In genomic region chr19:56139847-56140582, GRCh38 we compare ENCODE assay signal across 9 cellular contexts. TPM values are rescaled to one million over a fixed set of nuclear protein-coding genes. Genes with fewer than 3 reads are reported as not detected.
DNase-seq lines count a peak whose midpoint lies in the region; ATAC-seq lines count a peak whose summit lies in the region.
"Had no signal": no experiment of that assay in that cellular context is flagged by ENCODE, and none has a peak within 500 bp of the region (broad histone marks: within the 10 kb centered on the region; RNA-seq: fewer than 3 reads in every experiment).

No MANE protein-coding gene starts in this region.

- CTCF ChIA-PET in activated CD4-positive, alpha-beta memory T cell treated with anti-CD3 and anti-CD28 coated beads, Interleukin-2, amount 10 ng/mL, durations not matched to agents 7 days and 5 days (lab: Charles Lee), result no interaction called here

- no peaks in the 10 kb centered on the region for H3K36me3 ChIP-seq in iPS-18a (ENCODE audit: control insufficient read depth, low read depth, low read length)

- no peaks in the 10 kb centered on the region for H3K9me3 Mint-ChIP-seq in activated naive CD4-positive, alpha-beta T cell treated with anti-CD3 and anti-CD28 coated beads, Interleukin-2, amount 50 U/mL, for 24 hours
- H3K9me3 Mint-ChIP-seq in activated CD4-positive, alpha-beta memory T cell treated with anti-CD3 and anti-CD28 coated beads, Interleukin-2, amount 10 ng/mL, durations not matched to agents 7 days and 5 days, result no peaks in the 10 kb centered on the region
- no peaks in the 10 kb centered on the region for H3K9me3 Mint-ChIP-seq in stimulated activated naive CD8-positive, alpha-beta T cell treated with anti-CD3 and anti-CD28 coated beads, Interleukin-15, Interleukin-2, amounts not matched to agents 100 ng/mL and 50 ng/mL, for 24 hours

- no peaks in the 10 kb centered on the region for H3K27me3 ChIP-seq in iPS-18a (ENCODE audit: control insufficient read depth, insufficient read depth, low read length)

- ATAC-seq in GM18907 (IDR thresholded peaks at IDR 0.05; ENCODE audit: unreplicated experiment), result no peak

- peaks cover 15% of the 10 kb centered on the region for H3K4me1 ChIP-seq in iPS-18a (ENCODE audit: control insufficient read depth, low read depth, low read length)

- peak overlapping the region; percentile 60 for H3K27ac ChIP-seq in iPS-18a (ENCODE audit: low read length)

- H3K36me3 Mint-ChIP-seq in activated naive CD4-positive, alpha-beta T cell treated with anti-CD3 and anti-CD28 coated beads, Interleukin-2, amount 50 U/mL, for 24 hours, result no peaks in the 10 kb centered on the region
- H3K36me3 Mint-ChIP-seq in activated CD4-positive, alpha-beta memory T cell treated with anti-CD3 and anti-CD28 coated beads, Interleukin-2, amount 10 ng/mL, durations not matched to agents 7 days and 5 days (ENCODE audit: low read depth), result no peaks in the 10 kb centered on the region
- no peaks in the 10 kb centered on the region for H3K36me3 Mint-ChIP-seq in stimulated activated naive CD8-positive, alpha-beta T cell treated with anti-CD3 and anti-CD28 coated beads, Interleukin-15, Interleukin-2, amounts not matched to agents 100 ng/mL and 50 ng/mL, for 24 hours (ENCODE audit: low read depth)

- H3K27ac Mint-ChIP-seq in activated naive CD4-positive, alpha-beta T cell treated with anti-CD3 and anti-CD28 coated beads, Interleukin-2, amount 50 U/mL, for 24 hours, result no peak overlapping the region
- H3K27ac Mint-ChIP-seq in activated CD4-positive, alpha-beta memory T cell treated with anti-CD3 and anti-CD28 coated beads, Interleukin-2, amount 10 ng/mL, durations not matched to agents 7 days and 5 days, result peak overlapping the region; percentile 83
- H3K27ac Mint-ChIP-seq in stimulated activated naive CD8-positive, alpha-beta T cell treated with anti-CD3 and anti-CD28 coated beads, Interleukin-15, Interleukin-2, amounts not matched to agents 100 ng/mL and 50 ng/mL, for 24 hours, result peak overlapping the region; percentile 96

- H3K4me3 Mint-ChIP-seq in activated naive CD4-positive, alpha-beta T cell treated with anti-CD3 and anti-CD28 coated beads, Interleukin-2, amount 50 U/mL, for 24 hours, result peak overlapping the region; percentile 86
- H3K4me3 Mint-ChIP-seq in activated CD4-positive, alpha-beta memory T cell treated with anti-CD3 and anti-CD28 coated beads, Interleukin-2, amount 10 ng/mL, durations not matched to agents 7 days and 5 days, result peak overlapping the region; percentile 76
- H3K4me3 Mint-ChIP-seq in stimulated activated naive CD8-positive, alpha-beta T cell treated with anti-CD3 and anti-CD28 coated beads, Interleukin-15, Interleukin-2, amounts not matched to agents 100 ng/mL and 50 ng/mL, for 24 hours, result peak overlapping the region; percentile 87

- H3K4me1 Mint-ChIP-seq in activated naive CD4-positive, alpha-beta T cell treated with anti-CD3 and anti-CD28 coated beads, Interleukin-2, amount 50 U/mL, for 24 hours, result peaks cover 35% of the 10 kb centered on the region
- peaks cover 40% of the 10 kb centered on the region for H3K4me1 Mint-ChIP-seq in activated CD4-positive, alpha-beta memory T cell treated with anti-CD3 and anti-CD28 coated beads, Interleukin-2, amount 10 ng/mL, durations not matched to agents 7 days and 5 days
- peaks cover 27% of the 10 kb centered on the region for H3K4me1 Mint-ChIP-seq in stimulated activated naive CD8-positive, alpha-beta T cell treated with anti-CD3 and anti-CD28 coated beads, Interleukin-15, Interleukin-2, amounts not matched to agents 100 ng/mL and 50 ng/mL, for 24 hours (ENCODE audit: low read depth)

- peak overlapping the region; percentile 71 for H3K4me3 ChIP-seq in iPS-18a (ENCODE audit: low read length)

- no peaks in the 10 kb centered on the region for H3K9me3 ChIP-seq in iPS-18a (ENCODE audit: control insufficient read depth, low read depth, low read length)

- no peaks in the 10 kb centered on the region for H3K27me3 Mint-ChIP-seq in activated naive CD4-positive, alpha-beta T cell treated with anti-CD3 and anti-CD28 coated beads, Interleukin-2, amount 50 U/mL, for 24 hours
- H3K27me3 Mint-ChIP-seq in activated CD4-positive, alpha-beta memory T cell treated with anti-CD3 and anti-CD28 coated beads, Interleukin-2, amount 10 ng/mL, durations not matched to agents 7 days and 5 days, result no peaks in the 10 kb centered on the region
- H3K27me3 Mint-ChIP-seq in stimulated activated naive CD8-positive, alpha-beta T cell treated with anti-CD3 and anti-CD28 coated beads, Interleukin-15, Interleukin-2, amounts not matched to agents 100 ng/mL and 50 ng/mL, for 24 hours, result no peaks in the 10 kb centered on the region

- POLR2A ChIA-PET in activated CD4-positive, alpha-beta memory T cell treated with anti-CD3 and anti-CD28 coated beads, Interleukin-2, amount 10 ng/mL, durations not matched to agents 7 days and 5 days (lab: Charles Lee), result interaction anchor here (1.3 to 3.0 kb wide), 4 partner anchors 18 to 59 kb away, joined by 3 to 20 read pairs (median 4); partner anchors contain the start of gene ZNF787

- peak overlapping the region; percentile 76 for H3K9ac ChIP-seq in iPS-18a (ENCODE audit: low read length)

- DNase-seq in activated naive CD4-positive, alpha-beta T cell (lab: John Stamatoyannopoulos, UW), result no peak
- DNase-seq in activated CD4-positive, alpha-beta memory T cell treated with anti-CD3 and anti-CD28 coated beads, Interleukin-2, amount 10 ng/mL, durations not matched to agents 7 days and 5 days, result no peak
- no peak for DNase-seq in middle frontal gyrus (ENCODE audit: extremely low spot score, low spot score)
- DNase-seq in NCI-H1436 treated with DMSO at 0.1 percent for 48 hours (lab: John Stamatoyannopoulos, UW), result no peak

RNA-seq across cellular contexts. Expression of gene ZNF444, which starts 1.1 kb away (rescaled TPM):
- total RNA-seq in activated CD4-positive, alpha-beta memory T cell treated with anti-CD3 and anti-CD28 coated beads, Interleukin-2, amount 10 ng/mL, durations not matched to agents 7 days and 5 days, result 10 to 100 TPM; 25.7 to 26.3 TPM

RNA-seq across cellular contexts. Expression of gene ZNF787, which starts 18.9 kb away (rescaled TPM):
- 10 to 100 TPM; 30.0 to 31.1 TPM for total RNA-seq in activated CD4-positive, alpha-beta memory T cell treated with anti-CD3 and anti-CD28 coated beads, Interleukin-2, amount 10 ng/mL, durations not matched to agents 7 days and 5 days

RNA-seq across cellular contexts. Expression of gene GALP, which starts 35.8 kb away (rescaled TPM):
- not detected for total RNA-seq in activated CD4-positive, alpha-beta memory T cell treated with anti-CD3 and anti-CD28 coated beads, Interleukin-2, amount 10 ng/mL, durations not matched to agents 7 days and 5 days
- total RNA-seq: glomerular endothelial cell had no signal

RNA-seq across cellular contexts. Expression of gene ZSCAN5B, which starts 57.6 kb away (rescaled TPM):
- not detected for total RNA-seq in activated CD4-positive, alpha-beta memory T cell treated with anti-CD3 and anti-CD28 coated beads, Interleukin-2, amount 10 ng/mL, durations not matched to agents 7 days and 5 days
- total RNA-seq: glomerular endothelial cell had no signal
